Comparison of ENCODE assay signal across 8 cellular contexts in genomic region chr2:3519255-3520190, GRCh38. TPM values are rescaled to one million over a fixed set of nuclear protein-coding genes. Genes with fewer than 3 reads are reported as not detected.
DNase-seq lines count a peak whose midpoint lies in the region; ATAC-seq and TF ChIP-seq lines count a peak whose summit lies in the region.

A gene with protein sequence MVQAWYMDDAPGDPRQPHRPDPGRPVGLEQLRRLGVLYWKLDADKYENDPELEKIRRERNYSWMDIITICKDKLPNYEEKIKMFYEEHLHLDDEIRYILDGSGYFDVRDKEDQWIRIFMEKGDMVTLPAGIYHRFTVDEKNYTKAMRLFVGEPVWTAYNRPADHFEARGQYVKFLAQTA (minus strand): TSS chr2:3519531. CDS start chr2:3519487, 44 bp downstream.

- H3K9ac ChIP-seq in OCI-LY3 (ENCODE audit: low read length): peak within 1 kb of the TSS; percentile 94
- no peak within 1 kb of the TSS for H3K9ac ChIP-seq in muscle layer of colon (ENCODE audit: low read length)

- H3K4me1 ChIP-seq in OCI-LY3 (ENCODE audit: low read length) (peaks cover 14% of the 10 kb centered on the region), esophagus (ENCODE audit: control insufficient read depth in 2 of 2, insufficient read depth in 2 of 2, low read length in 1 of 2) (peaks cover 0 to 4% of the 10 kb centered on the region in 2 donors), muscle layer of colon (ENCODE audit: insufficient read depth, low read length) (peaks cover 37% of the 10 kb centered on the region)

- H3K27me3 ChIP-seq in HL-60 (ENCODE audit: insufficient read depth, poor library complexity, severe bottlenecking): no peaks in the 10 kb centered on the region
- H3K27me3 ChIP-seq in OCI-LY3 (ENCODE audit: low read depth, low read length): no peaks in the 10 kb centered on the region
- no peaks in the 10 kb centered on the region for H3K27me3 ChIP-seq in esophagus (ENCODE audit: control insufficient read depth in 1 of 2, insufficient read depth in 2 of 2, low read length in 2 of 2)
- H3K27me3 ChIP-seq in muscle layer of colon (ENCODE audit: control insufficient read depth in 1 of 2, insufficient read depth in 2 of 2, low read length in 2 of 2): no peaks in the 10 kb centered on the region

- peaks cover 43% of the 10 kb centered on the region for H3K79me2 ChIP-seq in OCI-LY3 (ENCODE audit: low read length)

- ATAC-seq in GM19467 (IDR thresholded peaks at IDR 0.05; ENCODE audit: unreplicated experiment): peak; percentile 60

- peak within 1 kb of the TSS; percentile 87 for H3K4me3 ChIP-seq in HL-60 (replicated peaks; ENCODE audit: insufficient read depth, low read length)
- peak within 1 kb of the TSS; percentile 95 for H3K4me3 ChIP-seq in OCI-LY3 (ENCODE audit: low read length)
- H3K4me3 ChIP-seq in esophagus (ENCODE audit: low read depth in 1 of 2, low read length in 2 of 2): peak within 1 kb of the TSS; percentile 65 to 83
- peak within 1 kb of the TSS; percentile 54 to 94 for H3K4me3 ChIP-seq in muscle layer of colon (ENCODE audit: low read depth in 1 of 2, low read length in 2 of 2)

- TF ChIP-seq CTCF in HL-60 (IDR thresholded peaks at IDR 0.05; ENCODE audit: insufficient read depth, low read length) (no peak), OCI-LY3 (IDR thresholded peaks at IDR 0.05; ENCODE audit: low read depth, low read length) (no peak)

- peak within 1 kb of the TSS; percentile 56 for H2AFZ ChIP-seq in OCI-LY3 (ENCODE audit: low read depth, low read length)

- H3K9me3 ChIP-seq in OCI-LY3 (ENCODE audit: insufficient read depth, low read length): no peaks in the 10 kb centered on the region
- no peaks in the 10 kb centered on the region for H3K9me3 ChIP-seq in esophagus (ENCODE audit: control insufficient read depth in 2 of 2, insufficient read depth in 1 of 2, low read depth in 1 of 2, low read length in 1 of 2)
- H3K9me3 ChIP-seq in muscle layer of colon (ENCODE audit: low read length): no peaks in the 10 kb centered on the region

- in situ Hi-C loops in Caki2 (cut with HindIII; ENCODE audit: low pct_unique_long_range_greater_than_20kb, low sequenced_read_pairs): no loop called here

- DNase-seq in Caki2 (ENCODE audit: low read depth): peak; percentile 83
- DNase-seq in HL-60 (ENCODE audit: low read depth in 1 of 2, low spot score in 1 of 2): peak; percentile 65 to 89
- DNase-seq in activated T-cell treated with anti-CD3 and anti-CD28 coated beads for 48 hours (ENCODE audit: low read depth): peak; percentile 77
- peak; percentile 46 to 67 for DNase-seq in stimulated activated CD8-positive, alpha-beta memory T cell treated with anti-CD3 and anti-CD28 coated beads, Interleukin-7, amount 100 ng/mL, for 4 hours (ENCODE audit: low read depth in 2 of 2)

- WGBS in esophagus, 2 donors: 2 to 3% methylated on average over 63 to 75 of the region's 75 CpGs

- peak within 1 kb of the TSS; percentile 99 for H3K4me2 ChIP-seq in OCI-LY3 (ENCODE audit: low read length)

- H4K20me1 ChIP-seq in OCI-LY3 (ENCODE audit: insufficient read depth, low read length): peaks cover 6% of the 10 kb centered on the region

- peak within 1 kb of the TSS; percentile 93 for H3K27ac ChIP-seq in HL-60 (replicated peaks)
- H3K27ac ChIP-seq in OCI-LY3 (ENCODE audit: low read length): peak within 1 kb of the TSS; percentile 88
- H3K27ac ChIP-seq in esophagus (ENCODE audit: low read depth in 2 of 2, low read length in 1 of 2): peak within 1 kb of the TSS; percentile 86 to 96
- H3K27ac ChIP-seq in muscle layer of colon (ENCODE audit: low read depth, low read length): peak within 1 kb of the TSS; percentile 99

- H3K36me3 ChIP-seq in OCI-LY3 (replicated peaks; ENCODE audit: low read depth, low read length): peaks cover 15% of the 10 kb centered on the region
- no peaks in the 10 kb centered on the region for H3K36me3 ChIP-seq in esophagus (ENCODE audit: control insufficient read depth in 2 of 2, insufficient read depth in 2 of 2, low read length in 1 of 2)
- no peaks in the 10 kb centered on the region for H3K36me3 ChIP-seq in muscle layer of colon (ENCODE audit: insufficient read depth, low read length)

RNA-seq across cellular contexts. Expression of the gene that starts here (rescaled TPM):
- 42.7 and 54.8 TPM in 2 replicates for total RNA-seq in Caki2 (2014; rRNA removed; shearing (Covaris generic); ENCODE audit: low replicate concordance)
- polyA plus RNA-seq in esophagus: 10 to 100 TPM; 25.7 to 41.8 TPM

Comparison
In these comparisons a context has a peak if more than half of its experiments do, and no peak if none do; other contexts are left out.
1. Peak in every context shown above with its lines: DNase-seq, ATAC-seq, H3K4me3 ChIP-seq and H3K27ac ChIP-seq.